26 cellular contexts compared by ENCODE assay signal in the genomic region with DNA sequence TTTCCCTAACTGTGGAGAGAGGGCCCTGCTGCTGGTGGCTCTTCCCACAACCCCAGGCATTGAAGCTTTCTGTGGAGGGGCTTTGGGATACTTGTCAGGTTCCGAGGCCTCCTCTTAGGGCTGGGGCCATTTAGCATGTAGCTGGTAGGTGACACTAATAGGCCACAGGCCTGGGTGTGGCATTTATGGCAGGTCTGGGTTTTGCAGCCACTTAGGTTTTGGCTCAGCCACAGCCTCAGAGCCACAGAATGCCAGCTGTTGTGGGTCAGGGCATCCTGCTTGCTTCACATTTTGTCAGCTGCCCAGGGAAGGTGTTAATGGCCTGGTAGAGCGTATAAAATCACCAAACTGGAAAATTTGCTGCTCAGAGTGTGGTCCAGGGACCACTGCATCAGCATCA.
"Had no signal": no experiment of that assay in that cellular context is flagged by ENCODE, and none has a peak within 500 bp of the region (broad histone marks: within the 10 kb centered on the region; RNA-seq: fewer than 3 reads in every experiment).

No MANE protein-coding gene starts in this region.

- ATAC-seq: activated CD4-positive, CD25-positive, alpha-beta regulatory T cell treated with anti-CD3 and anti-CD28 coated beads, Interleukin-2, amount 50 U/mL, for 24 hours; effector memory CD8-positive, alpha-beta T cell; gastrocnemius medialis; left lobe of liver; pancreas; right lobe of liver; stimulated activated memory B cell treated with anti-CD40 and anti-IgM and Interleukin-4, amounts not matched to agents 10 μg/mL and 1 μg/mL and 100 μg/mL, for 72 hours had no signal

- H3K9me3 ChIP-seq: esophagus muscularis mucosa, gastrocnemius medialis, neutrophil, pancreas, right lobe of liver, stomach, uterus had no signal

- H3K27ac ChIP-seq: gastrocnemius medialis, neutrophil, pancreas, right lobe of liver, stomach, uterus, VCaP had no signal

- H3K36me3 Mint-ChIP-seq: mesothelial cell of epicardium; stimulated activated memory B cell treated with anti-CD40 and anti-IgM and Interleukin-4, amounts not matched to agents 10 μg/mL and 1 μg/mL and 100 μg/mL, for 72 hours had no signal

- H3K4me3 Mint-ChIP-seq: activated CD4-positive, alpha-beta memory T cell treated with anti-CD3 and anti-CD28 coated beads, Interleukin-2, amount 10 ng/mL, durations not matched to agents 7 days and 5 days; activated CD4-positive, alpha-beta T cell treated with anti-CD3 and anti-CD28 coated beads, Interleukin-2, amount 10 ng/mL, durations not matched to agents 24 days and 14 days; activated T-helper 1 cell treated with anti-CD3 and anti-CD28 coated beads, Interleukin-12 subunit alpha, Interleukin-12 subunit beta, Interleukin-2, Interleukin-4 antibody, amounts not matched to agents 30 ng/mL and 10 ng/mL and 1 ng/mL, durations not matched to agents 14 hours and 24 hours and 36 hours; brain; effector memory CD8-positive, alpha-beta T cell; mesothelial cell of epicardium; nephron; stimulated activated memory B cell treated with anti-CD40 and anti-IgM and Interleukin-4, amounts not matched to agents 10 μg/mL and 1 μg/mL and 100 μg/mL, for 72 hours; T-helper 2 cell treated with Interferon-gamma antibody and Interleukin-4, amounts not matched to agents 5 μg/mL and 100 μg/mL, for 36 hours had no signal

- H3K27ac Mint-ChIP-seq: activated CD4-positive, alpha-beta memory T cell treated with anti-CD3 and anti-CD28 coated beads, Interleukin-2, amount 10 ng/mL, durations not matched to agents 7 days and 5 days; activated CD4-positive, alpha-beta T cell treated with anti-CD3 and anti-CD28 coated beads, Interleukin-2, amount 10 ng/mL, durations not matched to agents 24 days and 14 days; activated T-helper 1 cell treated with anti-CD3 and anti-CD28 coated beads, Interleukin-12 subunit alpha, Interleukin-12 subunit beta, Interleukin-2, Interleukin-4 antibody, amounts not matched to agents 30 ng/mL and 10 ng/mL and 1 ng/mL, durations not matched to agents 14 hours and 24 hours and 36 hours; brain; mesothelial cell of epicardium; nephron; stimulated activated memory B cell treated with anti-CD40 and anti-IgM and Interleukin-4, amounts not matched to agents 10 μg/mL and 1 μg/mL and 100 μg/mL, for 72 hours; T-helper 2 cell treated with Interferon-gamma antibody and Interleukin-4, amounts not matched to agents 5 μg/mL and 100 μg/mL, for 36 hours had no signal

- H3K9me3 Mint-ChIP-seq: activated CD4-positive, alpha-beta memory T cell treated with anti-CD3 and anti-CD28 coated beads, Interleukin-2, amount 10 ng/mL, durations not matched to agents 7 days and 5 days; activated CD4-positive, alpha-beta T cell treated with anti-CD3 and anti-CD28 coated beads, Interleukin-2, amount 10 ng/mL, durations not matched to agents 24 days and 14 days; activated T-helper 1 cell treated with anti-CD3 and anti-CD28 coated beads, Interleukin-12 subunit alpha, Interleukin-12 subunit beta, Interleukin-2, Interleukin-4 antibody, amounts not matched to agents 30 ng/mL and 10 ng/mL and 1 ng/mL, durations not matched to agents 14 hours and 24 hours and 36 hours; effector memory CD8-positive, alpha-beta T cell; mesothelial cell of epicardium; nephron; T-helper 2 cell treated with Interferon-gamma antibody and Interleukin-4, amounts not matched to agents 5 μg/mL and 100 μg/mL, for 36 hours had no signal

- H3K36me3 ChIP-seq: gastrocnemius medialis, neutrophil, pancreas, right lobe of liver, uterus had no signal

- H3K4me3 ChIP-seq: esophagus muscularis mucosa, gastrocnemius medialis, pancreas, right lobe of liver, stomach, uterus had no signal

- H3K4me1 Mint-ChIP-seq: activated CD4-positive, alpha-beta T cell treated with anti-CD3 and anti-CD28 coated beads, Interleukin-2, amount 10 ng/mL, durations not matched to agents 24 days and 14 days had no signal

- H3K27me3 ChIP-seq: esophagus muscularis mucosa, gastrocnemius medialis, neutrophil, pancreas, right lobe of liver, stomach, uterus had no signal

- H3K4me1 ChIP-seq: gastrocnemius medialis, pancreas, right lobe of liver, uterus had no signal

- DNase-seq: activated CD4-positive, alpha-beta memory T cell treated with anti-CD3 and anti-CD28 coated beads, Interleukin-2, amount 10 ng/mL, durations not matched to agents 7 days and 5 days; activated CD4-positive, alpha-beta T cell treated with anti-CD3 and anti-CD28 coated beads, Interleukin-2, amount 10 ng/mL, durations not matched to agents 24 days and 14 days; activated gamma-delta T cell; activated naive CD4-positive, alpha-beta T cell treated with anti-CD3 and anti-CD28 coated beads, Interleukin-2, amount 50 U/mL, for 16 hours; aorta; caudate nucleus; dermis blood vessel endothelial cell; effector memory CD8-positive, alpha-beta T cell; gastrocnemius medialis; pancreas; right lobe of liver; small intestine; stomach; trophoblast cell; uterus had no signal
